Comparison of ENCODE assay signal across 20 cellular contexts in the genomic region with DNA sequence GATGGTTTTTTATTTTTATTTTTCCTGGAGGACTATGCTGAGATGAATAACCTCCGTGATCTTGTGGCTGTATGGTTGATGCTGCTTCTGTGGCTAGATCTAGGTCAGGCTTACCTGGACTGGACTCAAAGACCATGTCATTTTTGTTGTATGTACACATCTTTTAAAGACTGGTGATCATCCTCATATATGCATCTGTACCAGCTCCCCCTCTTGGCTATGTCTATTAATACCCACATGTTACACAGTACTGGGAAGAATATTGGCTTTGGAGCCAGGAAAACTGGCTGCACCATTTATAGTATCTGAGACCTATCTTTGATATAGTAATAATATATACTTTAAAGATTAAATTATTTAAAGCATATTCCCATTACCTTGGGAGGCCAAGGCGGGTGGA. TPM values are rescaled to one million over a fixed set of nuclear protein-coding genes. Genes with fewer than 3 reads are reported as not detected.
A peak's percentile ranks its signal among the peaks of the same experiment; 100 is the strongest.
DNase-seq lines count a peak whose midpoint lies in the region; ATAC-seq, FAIRE-seq and TF ChIP-seq lines count a peak whose summit lies in the region.
"Had no signal": no experiment of that assay in that cellular context is flagged by ENCODE, and none has a peak within 500 bp of the region (broad histone marks: within the 10 kb centered on the region; RNA-seq: fewer than 3 reads in every experiment).

No MANE protein-coding gene starts in this region.

- H2AK5ac ChIP-seq in IMR-90 (ENCODE audit: low read depth, low read length) = no peak overlapping the region

- DNase-seq in Caco-2 (no peak), IMR-90 (no peak), astrocyte of the spinal cord (ENCODE audit: low read depth, low spot score) (no peak), HepG2 (ENCODE audit: low spot score) (peak; percentile 21), NOMO-1 treated with dmso at 0.1 percent for 144 hours (lab: John Stamatoyannopoulos, UW; ENCODE audit: unreplicated experiment) (no peak)
- no peak for DNase-seq in activated CD4-positive, alpha-beta T cell treated with anti-CD3 and anti-CD28 coated beads for 4 hours
- DNase-seq in effector CD4-positive, alpha-beta T cell = no peak
- DNase-seq: activated B cell treated with CpG ODN at 0.5 μM for 24 hours; CD4-positive, alpha-beta memory T cell; effector memory CD8-positive, alpha-beta T cell; left cardiac atrium; NCI-H2171; NCI-H774; stimulated activated CD4-positive, alpha-beta T cell treated with anti-CD3 and anti-CD28 coated beads, Interleukin-15, amount 100 ng/mL, for 24 hours; stimulated activated naive CD4-positive, alpha-beta T cell; trophoblast cell had no signal

- POLR2A ChIA-PET in Caco-2 (lab: Charles Lee) (interaction anchor here (1.2 kb wide), 1 partner anchor 18 kb away, joined by 5 read pairs; the partner anchor contains the start of gene PITPNB), IMR-90 (lab: Charles Lee; ENCODE audit: unreplicated experiment) (interaction anchor here (1.6 kb wide), 1 partner anchor 18 kb away, joined by 3 read pairs; the partner anchor contains the start of gene PITPNB), HepG2 (lab: Yijun Ruan, JAX) (no interaction called here)

- H3K79me1 ChIP-seq in IMR-90 (ENCODE audit: low read depth in 1 of 2, low read length in 2 of 2) = no peaks in the 10 kb centered on the region

- H3K36me3 ChIP-seq in Caco-2 (ENCODE audit: control insufficient read depth, insufficient read depth, low read length) (no peaks in the 10 kb centered on the region), IMR-90 (ENCODE audit: control insufficient read depth, insufficient read depth, low read length) (peaks cover 1% of the 10 kb centered on the region; the same call in 1 of the 2 replicates), HepG2 (replicated peaks in 1 of 2; ENCODE audit: control insufficient read depth in 1 of 2, insufficient read depth in 2 of 2, low read length in 2 of 2) (0 out of 5 replicates have a peak, but pooled peaks cover 0 to 2% of the 10 kb centered on the region in 2 experiments)

- H3K27me3 ChIP-seq in Caco-2 (replicated peaks; ENCODE audit: control insufficient read depth, insufficient read depth, low read length) (no peaks in the 10 kb centered on the region), IMR-90 (ENCODE audit: control insufficient read depth, insufficient read depth, low read length) (no peaks in the 10 kb centered on the region), HepG2 (ENCODE audit: control insufficient read depth in 1 of 2, insufficient read depth in 2 of 2, low read length in 2 of 2) (no peaks in the 10 kb centered on the region)

- no peak overlapping the region for H3K4ac ChIP-seq in IMR-90 (ENCODE audit: low read depth, low read length)

- dilution Hi-C loops in IMR-90 (cut with HindIII; ENCODE audit: low sequenced_read_pairs, unreplicated experiment) = no loop called here

- H3K27me3 Mint-ChIP-seq in Caco-2 (ENCODE audit: insufficient read depth, unreplicated experiment) = no peaks in the 10 kb centered on the region
- H3K27me3 Mint-ChIP-seq: activated B cell treated with CpG ODN at 0.5 μM for 24 hours; activated T-helper 17 cell treated with anti-CD3 and anti-CD28 coated beads, Interleukin-2, amount 50 U/mL, for 72 hours; CD4-positive, alpha-beta memory T cell; effector memory CD8-positive, alpha-beta T cell had no signal

- TF ChIP-seq RAD21 in IMR-90 (IDR thresholded peaks at IDR 0.05; ENCODE audit: low read length) (0 out of 2 replicates have a peak, but pooled peaks have one; percentile 6), HepG2 (CRISPR knock-in tag; IDR thresholded peaks at IDR 0.05) (no peak)

- no peak overlapping the region for H2BK120ac ChIP-seq in IMR-90 (ENCODE audit: low read depth, low read length)

- H3K9ac ChIP-seq in IMR-90 (ENCODE audit: low read depth, low read length) (no peak overlapping the region), HepG2 (ENCODE audit: insufficient read depth, low read depth, low read length) (no peak overlapping the region)

- no peak overlapping the region for H2BK20ac ChIP-seq in IMR-90 (ENCODE audit: low read depth, low read length)

- in situ Hi-C loops in IMR-90 (cut with MboI; ENCODE audit: low sequenced_read_pairs) = no loop called here
- in situ Hi-C loops in astrocyte of the spinal cord (cut with HindIII; ENCODE audit: low sequenced_read_pairs) = no loop called here
- in situ Hi-C loops in HepG2 (cut with HindIII; ENCODE audit: extremely low pct_ligation_motif_present, low pct_unique_long_range_greater_than_20kb) = no loop called here

- TF ChIP-seq POLR2A in IMR-90 (IDR thresholded peaks at IDR 0.05; ENCODE audit: low read depth, low read length) = no peak
- no peak for TF ChIP-seq POLR2A in HepG2 (IDR thresholded peaks at IDR 0.05; ENCODE audit: insufficient read depth in 1 of 2, low read depth in 2 of 2, low read length in 2 of 2)

- no peak overlapping the region for H2BK15ac ChIP-seq in IMR-90 (ENCODE audit: low read depth, low read length)

- H2AK9ac ChIP-seq in IMR-90 (replicated peaks; ENCODE audit: low read depth, low read length, poor library complexity) = no peak overlapping the region

- no peak overlapping the region for H4K8ac ChIP-seq in IMR-90 (ENCODE audit: low read depth in 2 of 2, low read length in 2 of 2)

- CTCF ChIA-PET in Caco-2 (lab: Charles Lee) (interaction anchor here (0.7 to 1.0 kb wide), 2 partner anchors 18 to 54 kb away, joined by 4 to 5 read pairs; partner anchors contain the start of gene PITPNB), IMR-90 (lab: Yijun Ruan, JAX) (interaction anchor here (0.5 to 0.7 kb wide), 2 partner anchors 10 to 1280 kb away, joined by 3 to 4 read pairs; no protein-coding TSS in a partner anchor), HepG2 (lab: Yijun Ruan, JAX; ENCODE audit: low intra/inter-chr PET ratio, low total read pairs) (interaction anchor here (1.2 to 1.4 kb wide), 2 partner anchors 51 to 57 kb away, joined by 7 to 8 read pairs; no protein-coding TSS in a partner anchor)

- ATAC-seq in IMR-90 (ENCODE audit: low read depth) (no peak), HepG2 (peak; percentile 78), GM18502 (IDR thresholded peaks at IDR 0.05; ENCODE audit: poor library complexity, unreplicated experiment) (no peak)
- ATAC-seq: activated T-helper 17 cell treated with anti-CD3 and anti-CD28 coated beads, Interleukin-2, amount 50 U/mL, for 72 hours; effector memory CD8-positive, alpha-beta T cell; GM12878; left cardiac atrium had no signal

- H3K56ac ChIP-seq in IMR-90 (ENCODE audit: extremely low read depth, insufficient read depth, low read length) = no peak overlapping the region

- no peak overlapping the region for H3K14ac ChIP-seq in IMR-90 (replicated peaks; ENCODE audit: low read depth, low read length)

- peak; percentile 8 to 23 for TF ChIP-seq CTCF in Caco-2 (IDR thresholded peaks at IDR 0.05; ENCODE audit: insufficient read depth in 1 of 2, low read depth in 1 of 2, low read length in 1 of 2, severe bottlenecking in 1 of 2, unreplicated experiment in 1 of 2)
- peak; percentile 19; the same call in 1 of the 2 replicates for TF ChIP-seq CTCF in IMR-90 (conservative IDR thresholded peaks at IDR 0.05; ENCODE audit: low read depth, low read length)
- peak; percentile 19 for TF ChIP-seq CTCF in astrocyte of the spinal cord (IDR thresholded peaks at IDR 0.05; ENCODE audit: low read depth, low read length)
- no peak for TF ChIP-seq CTCF in HepG2 (CRISPR knock-in tag; IDR thresholded peaks at IDR 0.05)

- no peaks in the 10 kb centered on the region for H3K9me1 ChIP-seq in IMR-90 (ENCODE audit: insufficient read depth, low read length)

- H3K9me3 Mint-ChIP-seq in Caco-2 (ENCODE audit: unreplicated experiment) = no peaks in the 10 kb centered on the region
- H3K9me3 Mint-ChIP-seq: activated B cell treated with CpG ODN at 0.5 μM for 24 hours; activated T-helper 17 cell treated with anti-CD3 and anti-CD28 coated beads, Interleukin-2, amount 50 U/mL, for 72 hours; CD4-positive, alpha-beta memory T cell; effector memory CD8-positive, alpha-beta T cell; T-helper 1 cell treated with Interleukin-12 subunit alpha and Interleukin-12 subunit beta and Interleukin-4 antibody, amounts not matched to agents 30 μg/mL and 1 μg/mL, for 36 hours had no signal

- no peak for TF ChIP-seq EP300 in HepG2 (IDR thresholded peaks at IDR 0.05; ENCODE audit: low read depth in 2 of 2, low read length in 2 of 2)
- TF ChIP-seq EP300 in HepG2 (CRISPR knock-in tag; IDR thresholded peaks at IDR 0.05; ENCODE audit: borderline replicate concordance) = no peak

- FAIRE-seq in HepG2 (lab: Jason Lieb, UNC) = no peak
- FAIRE-seq: GM12878 had no signal

- H2AFZ ChIP-seq in IMR-90 (replicated peaks; ENCODE audit: low read length, poor library complexity) (no peak overlapping the region), HepG2 (ENCODE audit: low read length) (no peak overlapping the region)

- H4K5ac ChIP-seq in IMR-90 (ENCODE audit: low read depth, low read length) = no peak overlapping the region

- H4K20me1 ChIP-seq in IMR-90 (ENCODE audit: insufficient read depth, low read length) = no peaks in the 10 kb centered on the region
- H4K20me1 ChIP-seq in HepG2 (ENCODE audit: insufficient read depth, low read length) = no peaks in the 10 kb centered on the region

- H3K4me3 ChIP-seq in Caco-2 (ENCODE audit: low read depth, low read length) = no peak overlapping the region
- H3K4me3 ChIP-seq in IMR-90 (ENCODE audit: insufficient read depth, low read depth, low read length) = no peak overlapping the region
- H3K4me3 ChIP-seq in astrocyte of the spinal cord (ENCODE audit: low read depth, low read length) = no peak overlapping the region
- H3K4me3 ChIP-seq in HepG2 (replicated peaks in 1 of 3; ENCODE audit: insufficient read depth in 1 of 3, low read depth in 2 of 3, low read length in 3 of 3) = no peak overlapping the region
- H3K4me3 ChIP-seq: GM12878 had no signal

- WGBS in IMR-90 (ENCODE audit: extremely low coverage in 2 of 2, insufficient read length in 1 of 2), 2 experiments = no CpG with 5 or more reads among the region's 2 CpGs
- WGBS in HepG2 (ENCODE audit: low lambda C conversion rate) = 86% methylated on average over 2 of the region's 2 CpGs

- no peaks in the 10 kb centered on the region for H3K4me1 Mint-ChIP-seq in Caco-2 (ENCODE audit: low read depth, unreplicated experiment)
- H3K4me1 Mint-ChIP-seq: activated B cell treated with CpG ODN at 0.5 μM for 24 hours; activated T-helper 17 cell treated with anti-CD3 and anti-CD28 coated beads, Interleukin-2, amount 50 U/mL, for 72 hours had no signal

- H4K91ac ChIP-seq in IMR-90 (ENCODE audit: insufficient read depth, low read depth, low read length) = no peak overlapping the region

- H3K18ac ChIP-seq in IMR-90 (ENCODE audit: low read depth, low read length) = no peak overlapping the region

- intact Hi-C loops in Caco-2 (cut with micrococcal nuclease; ENCODE audit: unreplicated experiment) = no loop called here
- intact Hi-C loops in IMR-90 (cut with micrococcal nuclease) = no loop called here
- intact Hi-C loops in HepG2 (cut with micrococcal nuclease; ENCODE audit: unreplicated experiment) = loop anchor here (1.0 kb wide), 1 partner anchor 57 kb away; no protein-coding TSS in a partner anchor

- no peaks in the 10 kb centered on the region for H3K4me1 ChIP-seq in Caco-2
- no peaks in the 10 kb centered on the region for H3K4me1 ChIP-seq in IMR-90 (ENCODE audit: control insufficient read depth, insufficient read depth, low read length)
- H3K4me1 ChIP-seq in HepG2 (ENCODE audit: insufficient read depth, low read length) = no peaks in the 10 kb centered on the region

- no peaks in the 10 kb centered on the region for H3K79me2 ChIP-seq in HepG2 (ENCODE audit: insufficient read depth, low read length)

- H3K4me3 Mint-ChIP-seq in Caco-2 (ENCODE audit: unreplicated experiment) = no peak overlapping the region
- H3K4me3 Mint-ChIP-seq: activated B cell treated with CpG ODN at 0.5 μM for 24 hours; activated T-helper 17 cell treated with anti-CD3 and anti-CD28 coated beads, Interleukin-2, amount 50 U/mL, for 72 hours; CD4-positive, alpha-beta memory T cell; effector memory CD8-positive, alpha-beta T cell; T-helper 1 cell treated with Interleukin-12 subunit alpha and Interleukin-12 subunit beta and Interleukin-4 antibody, amounts not matched to agents 30 μg/mL and 1 μg/mL, for 36 hours had no signal

- H3K4me2 ChIP-seq in IMR-90 (ENCODE audit: low read depth, low read length) (no peak overlapping the region), HepG2 (ENCODE audit: low read depth, low read length) (no peak overlapping the region)

- no TSS peak for BruUV-seq in Caco-2 (replicated peaks; lab: Mats Ljungman, UMichigan)
- no TSS peak for BruUV-seq in IMR-90 (replicated peaks; lab: Mats Ljungman, UMichigan)
- BruUV-seq in HepG2 (replicated peaks; lab: Mats Ljungman, UMichigan) = no TSS peak

- no peak overlapping the region for H3K27ac Mint-ChIP-seq in Caco-2 (ENCODE audit: unreplicated experiment)
- H3K27ac Mint-ChIP-seq: activated B cell treated with CpG ODN at 0.5 μM for 24 hours; activated T-helper 17 cell treated with anti-CD3 and anti-CD28 coated beads, Interleukin-2, amount 50 U/mL, for 72 hours; CD4-positive, alpha-beta memory T cell; effector memory CD8-positive, alpha-beta T cell; T-helper 1 cell treated with Interleukin-12 subunit alpha and Interleukin-12 subunit beta and Interleukin-4 antibody, amounts not matched to agents 30 μg/mL and 1 μg/mL, for 36 hours had no signal

- H3K9me3 ChIP-seq in Caco-2 = no peaks in the 10 kb centered on the region
- H3K9me3 ChIP-seq in IMR-90 (ENCODE audit: control insufficient read depth, insufficient read depth, low read length) = no peaks in the 10 kb centered on the region
- no peaks in the 10 kb centered on the region for H3K9me3 ChIP-seq in HepG2 (ENCODE audit: low read length)

- no peaks in the 10 kb centered on the region for H3K36me3 Mint-ChIP-seq in Caco-2 (ENCODE audit: insufficient read depth, unreplicated experiment)

- no peak overlapping the region for H3K23ac ChIP-seq in IMR-90 (ENCODE audit: low read depth, low read length)

- H3K27ac ChIP-seq in IMR-90 (ENCODE audit: insufficient read depth, low read length) (no peak overlapping the region), HepG2 (ENCODE audit: extremely low read length, insufficient read depth, low read length) (no peak overlapping the region)

- no peak overlapping the region for H2BK5ac ChIP-seq in IMR-90 (ENCODE audit: low read depth, low read length, poor library complexity, severe bottlenecking)

RNA-seq across cellular contexts. Expression of gene PITPNB, which starts 18.4 kb away (rescaled TPM):
- total RNA-seq in Caco-2 (2022) (76.8 and 81.7 TPM in 2 replicates), IMR-90 (2012; rRNA removed) (19.7 and 29.2 TPM in 2 replicates), HepG2 (2016; rRNA removed; fragmentation: Illumina TruSeq; extraction: Trizol) (17.0 and 40.7 TPM in 2 replicates)
- polyA plus RNA-seq in IMR-90 (2012; rRNA removed) (43.3 and 54.5 TPM in 2 replicates), HepG2 (2011; rRNA removed) (28.1 and 30.1 TPM in 2 replicates)
- polyA plus RNA-seq in IMR-90 (2012; cell fraction: cytosol; rRNA removed) = 12.1 and 20.1 TPM in 2 replicates
- polyA plus RNA-seq in IMR-90 (2012; cell fraction: nucleus; rRNA removed; ENCODE audit: low replicate concordance) = 9.3 and 56.7 TPM in 2 replicates
- total RNA-seq in HepG2 (2016; cell fraction: cytosol; rRNA removed; fragmentation: Illumina TruSeq; extraction: Trizol; ENCODE audit: low read depth) = 23.7 and 24.5 TPM in 2 replicates
- total RNA-seq in HepG2 (2016; cell fraction: insoluble cytoplasmic fraction; rRNA removed; fragmentation: Illumina TruSeq; extraction: Trizol) = 17.3 and 36.3 TPM in 2 replicates
- 17.7 and 19.6 TPM in 2 replicates for total RNA-seq in HepG2 (2016; cell fraction: membrane; rRNA removed; fragmentation: Illumina TruSeq; extraction: Trizol)
- 30.0 and 32.6 TPM in 2 replicates for total RNA-seq in HepG2 (2016; cell fraction: nucleus; rRNA removed; fragmentation: Illumina TruSeq; extraction: Trizol)
- 12.4 and 18.9 TPM in 2 replicates for polyA plus RNA-seq in HepG2 (2011; cell fraction: cytosol; rRNA removed)
- 12.4 and 19.6 TPM in 2 replicates for polyA plus RNA-seq in HepG2 (2011; cell fraction: nucleus; rRNA removed)
- 34.7 and 41.5 TPM in 2 replicates for polyA plus RNA-seq in HepG2 (2012)
- 4.7 and 4.8 TPM in 2 replicates for polyA plus RNA-seq in HepG2 (2016; cell fraction: cytosol; fragmentation: Illumina TruSeq; extraction: Trizol; ENCODE audit: low read depth)
- 82.4 and 83.3 TPM in 2 replicates for polyA plus RNA-seq in HepG2 (2016; cell fraction: insoluble cytoplasmic fraction; fragmentation: Illumina TruSeq; extraction: Trizol; ENCODE audit: low read depth)
- polyA plus RNA-seq in HepG2 (2016; cell fraction: membrane; fragmentation: Illumina TruSeq; extraction: Trizol; ENCODE audit: low read depth) = 12.6 and 14.2 TPM in 2 replicates
- polyA plus RNA-seq in HepG2 (2016; cell fraction: nucleus; fragmentation: Illumina TruSeq; extraction: Trizol; ENCODE audit: insufficient read depth, low read depth) = 48.7 and 48.8 TPM in 2 replicates
- 19.2 and 28.5 TPM in 2 replicates for polyA minus RNA-seq in HepG2 (2011; rRNA and poly(A)+ RNA removed; ENCODE audit: low replicate concordance)
- polyA minus RNA-seq in HepG2 (2011; cell fraction: cytosol; rRNA and poly(A)+ RNA removed) = 16.3 and 22.9 TPM in 2 replicates
- 58.1 and 64.4 TPM in 2 replicates for polyA minus RNA-seq in HepG2 (2011; cell fraction: nucleus; rRNA and poly(A)+ RNA removed)
